ENCODE assay signal across 35 cellular contexts in genomic region chr3:5729852-5730251, GRCh38.
DNase-seq lines count a peak whose midpoint lies in the region; ATAC-seq and TF ChIP-seq lines count a peak whose summit lies in the region.
"Had no signal": no experiment of that assay in that cellular context is flagged by ENCODE, and none has a peak within 500 bp of the region (broad histone marks: within the 10 kb centered on the region; RNA-seq: fewer than 3 reads in every experiment).

No MANE protein-coding gene starts in this region.

- no peaks in the 10 kb centered on the region for H3K36me3 ChIP-seq in Karpas-422 (ENCODE audit: insufficient read depth, low read length)
- H3K36me3 ChIP-seq in mesendoderm (ENCODE audit: control insufficient read depth, insufficient read depth, low read length) = no peaks in the 10 kb centered on the region
- H3K36me3 ChIP-seq: brain microvascular endothelial cell, esophagus squamous epithelium, heart right ventricle, lower lobe of right lung, Peyer's patch had no signal

- H3K9me2 ChIP-seq in Karpas-422 (replicated peaks; ENCODE audit: insufficient read depth, low read length) = no peaks in the 10 kb centered on the region

- H2BK5ac ChIP-seq in mesendoderm (ENCODE audit: low read length) = no peak overlapping the region

- no peak overlapping the region for H3K23ac ChIP-seq in mesendoderm (ENCODE audit: low read length)

- BruUV-seq in Calu3 (replicated peaks; lab: Mats Ljungman, UMichigan) = no TSS peak

- no peak overlapping the region for H2BK120ac ChIP-seq in mesendoderm (ENCODE audit: low read depth, low read length)

- no peak overlapping the region for H2AFZ ChIP-seq in Karpas-422 (ENCODE audit: low read length)

- H3K36me3 Mint-ChIP-seq in Calu3 (ENCODE audit: insufficient read depth, unreplicated experiment) = no peaks in the 10 kb centered on the region
- H3K36me3 Mint-ChIP-seq: activated naive CD4-positive, alpha-beta T cell treated with anti-CD3 and anti-CD28 coated beads, Interleukin-2, amount 50 U/mL, for 24 hours; IgD-negative memory B cell; naive thymus-derived CD8-positive, alpha-beta T cell had no signal

- peaks cover 8% of the 10 kb centered on the region for H3K4me1 Mint-ChIP-seq in Calu3 (ENCODE audit: low read depth, unreplicated experiment)
- H3K4me1 Mint-ChIP-seq: activated naive CD4-positive, alpha-beta T cell treated with anti-CD3 and anti-CD28 coated beads, Interleukin-2, amount 50 U/mL, for 24 hours; activated T-helper 17 cell treated with anti-CD3 and anti-CD28 coated beads, Interleukin-2, amount 50 U/mL, for 72 hours; IgD-negative memory B cell; naive thymus-derived CD8-positive, alpha-beta T cell had no signal

- H3K27ac ChIP-seq in Karpas-422 (ENCODE audit: low read length) (no peak overlapping the region), mesendoderm (ENCODE audit: low read depth, low read length) (no peak overlapping the region)
- H3K27ac ChIP-seq: brain microvascular endothelial cell, esophagus squamous epithelium, heart right ventricle, lower lobe of right lung, Peyer's patch, VCaP had no signal

- no peak for TF ChIP-seq CTCF in Calu3 (IDR thresholded peaks at IDR 0.05; ENCODE audit: unreplicated experiment)

- H2AK5ac ChIP-seq in mesendoderm (ENCODE audit: low read length) = no peak overlapping the region

- H3K4me2 ChIP-seq in Karpas-422 (ENCODE audit: low read depth, low read length, poor library complexity, severe bottlenecking) (no peak overlapping the region), mesendoderm (ENCODE audit: low read length) (no peak overlapping the region)

- ATAC-seq in HG03442 (IDR thresholded peaks at IDR 0.05; ENCODE audit: unreplicated experiment) = no peak
- ATAC-seq: activated T-helper 17 cell treated with anti-CD3 and anti-CD28 coated beads, Interleukin-2, amount 50 U/mL, for 72 hours; HCT116; heart right ventricle; lower lobe of right lung; naive thymus-derived CD8-positive, alpha-beta T cell; sciatic nerve had no signal

- no CpG with 5 or more reads among the region's 4 CpGs for WGBS in mesendoderm (ENCODE audit: extremely low coverage, insufficient coverage, low lambda C conversion rate)

- no peak overlapping the region for H3K4me3 ChIP-seq in Karpas-422 (ENCODE audit: low read length)
- no peak overlapping the region for H3K4me3 ChIP-seq in mesendoderm (ENCODE audit: low read length)
- H3K4me3 ChIP-seq: esophagus squamous epithelium, heart right ventricle, lower lobe of right lung, Peyer's patch had no signal

- H3K4me3 Mint-ChIP-seq in Calu3 (ENCODE audit: low read depth, unreplicated experiment) = no peak overlapping the region
- H3K4me3 Mint-ChIP-seq: activated naive CD4-positive, alpha-beta T cell treated with anti-CD3 and anti-CD28 coated beads, Interleukin-2, amount 50 U/mL, for 24 hours; activated T-helper 17 cell treated with anti-CD3 and anti-CD28 coated beads, Interleukin-2, amount 50 U/mL, for 72 hours; IgD-negative memory B cell; naive thymus-derived CD8-positive, alpha-beta T cell had no signal

- H3K79me2 ChIP-seq in Karpas-422 (ENCODE audit: low read length) (no peaks in the 10 kb centered on the region), mesendoderm (ENCODE audit: control insufficient read depth, insufficient read depth, low read length) (no peaks in the 10 kb centered on the region)

- H3K56ac ChIP-seq in mesendoderm (ENCODE audit: low read length) = no peak overlapping the region

- H3K79me1 ChIP-seq in mesendoderm (ENCODE audit: low read length) = no peaks in the 10 kb centered on the region

- CTCF ChIA-PET in Calu3 (lab: Charles Lee) = no interaction called here

- peaks cover 8% of the 10 kb centered on the region for H3K9me3 Mint-ChIP-seq in Calu3 (ENCODE audit: low read depth, unreplicated experiment)
- H3K9me3 Mint-ChIP-seq: activated naive CD4-positive, alpha-beta T cell treated with anti-CD3 and anti-CD28 coated beads, Interleukin-2, amount 50 U/mL, for 24 hours; activated T-helper 17 cell treated with anti-CD3 and anti-CD28 coated beads, Interleukin-2, amount 50 U/mL, for 72 hours; IgD-negative memory B cell had no signal

- DNase-seq in NCI-H82 (lab: John Stamatoyannopoulos, UW) = peak; percentile 8
- DNase-seq in NCI-H82 treated with DMSO at 0.1 percent for 48 hours (lab: John Stamatoyannopoulos, UW; ENCODE audit: unreplicated experiment) = no peak
- peak; percentile 62 for DNase-seq in Karpas-422
- DNase-seq in SW480 (ENCODE audit: low spot score) = peak; percentile 4
- DNase-seq in mesendoderm = peak; percentile 60
- DNase-seq in NCI-H2171 treated with DMSO at 0.1 percent for 48 hours (lab: John Stamatoyannopoulos, UW) = no peak
- DNase-seq in Calu3 = no peak
- DNase-seq: 8988T; activated CD4-positive, alpha-beta T cell treated with anti-CD3 and anti-CD28 coated beads for 48 hours; amygdala; brain microvascular endothelial cell; cerebellar nuclear complex; dermis blood vessel endothelial cell; esophagus squamous epithelium; foreskin melanocyte; heart right ventricle; lower lobe of right lung; naive thymus-derived CD8-positive, alpha-beta T cell; NCI-H1105; NCI-H187 treated with DMSO at 0.1 percent for 48 hours; NCI-H510A treated with DMSO at 0.1 percent for 48 hours; nucleus accumbens; Peyer's patch; SHP77; stimulated activated CD8-positive, alpha-beta memory T cell treated with anti-CD3 and anti-CD28 coated beads, Interleukin-4, amount 100 ng/mL, for 48 hours; T1000; trophoblast cell had no signal

- H3K27me3 Mint-ChIP-seq in Calu3 (ENCODE audit: unreplicated experiment) = no peaks in the 10 kb centered on the region

- no peak overlapping the region for H3K27ac Mint-ChIP-seq in Calu3 (ENCODE audit: unreplicated experiment)
- H3K27ac Mint-ChIP-seq: activated naive CD4-positive, alpha-beta T cell treated with anti-CD3 and anti-CD28 coated beads, Interleukin-2, amount 50 U/mL, for 24 hours; activated T-helper 17 cell treated with anti-CD3 and anti-CD28 coated beads, Interleukin-2, amount 50 U/mL, for 72 hours; IgD-negative memory B cell; naive thymus-derived CD8-positive, alpha-beta T cell; progenitor cell of endocrine pancreas had no signal

- H2BK15ac ChIP-seq in mesendoderm (replicated peaks; ENCODE audit: low read depth) = no peak overlapping the region

- no peaks in the 10 kb centered on the region for H3K9me3 ChIP-seq in Karpas-422 (ENCODE audit: low read length)
- H3K9me3 ChIP-seq: esophagus squamous epithelium, heart right ventricle, lower lobe of right lung, Peyer's patch had no signal

- H3K4ac ChIP-seq in mesendoderm (ENCODE audit: low read depth, low read length) = no peak overlapping the region

- H4K20me1 ChIP-seq in Karpas-422 (ENCODE audit: insufficient read depth, low read depth, low read length) = no peaks in the 10 kb centered on the region

- no peak overlapping the region for H4K8ac ChIP-seq in mesendoderm (ENCODE audit: low read depth, low read length)

- H3K4me1 ChIP-seq in Karpas-422 (ENCODE audit: low read length) (peaks cover 20% of the 10 kb centered on the region), mesendoderm (ENCODE audit: control insufficient read depth, low read depth, low read length) (no peaks in the 10 kb centered on the region)
- H3K4me1 ChIP-seq: esophagus squamous epithelium, heart right ventricle, lower lobe of right lung, Peyer's patch had no signal

- no peak overlapping the region for H3K18ac ChIP-seq in mesendoderm (ENCODE audit: low read length)

- H3K27me3 ChIP-seq in Karpas-422 (ENCODE audit: low read length) (no peaks in the 10 kb centered on the region), mesendoderm (ENCODE audit: insufficient read depth, low read length, poor library complexity) (no peaks in the 10 kb centered on the region)
- H3K27me3 ChIP-seq: brain microvascular endothelial cell, esophagus squamous epithelium, Peyer's patch had no signal

- H4K5ac ChIP-seq in mesendoderm (ENCODE audit: low read length) = no peak overlapping the region

- intact Hi-C loops in Calu3 (cut with micrococcal nuclease; ENCODE audit: unreplicated experiment) = loop anchor here (1.0 to 5.0 kb wide), 2 partner anchors 8 to 423 kb away; no protein-coding TSS in a partner anchor

- H3K9ac ChIP-seq in Karpas-422 (ENCODE audit: low read length) = no peak overlapping the region
- H3K9ac ChIP-seq in mesendoderm (ENCODE audit: low read length) = no peak overlapping the region

Comparison
In these comparisons a context has a peak if more than half of its experiments do, and no peak if none do; other contexts are left out.
1. DNase-seq: peak in NCI-H82 (single experiment), Karpas-422 (single experiment), SW480 (single experiment) and mesendoderm (single experiment); none in NCI-H82 treated with DMSO at 0.1 percent for 48 hours (single experiment), NCI-H2171 treated with DMSO at 0.1 percent for 48 hours (single experiment) and Calu3 (single experiment).